ENCODE assay signal across 1 cellular context in the genomic region with DNA sequence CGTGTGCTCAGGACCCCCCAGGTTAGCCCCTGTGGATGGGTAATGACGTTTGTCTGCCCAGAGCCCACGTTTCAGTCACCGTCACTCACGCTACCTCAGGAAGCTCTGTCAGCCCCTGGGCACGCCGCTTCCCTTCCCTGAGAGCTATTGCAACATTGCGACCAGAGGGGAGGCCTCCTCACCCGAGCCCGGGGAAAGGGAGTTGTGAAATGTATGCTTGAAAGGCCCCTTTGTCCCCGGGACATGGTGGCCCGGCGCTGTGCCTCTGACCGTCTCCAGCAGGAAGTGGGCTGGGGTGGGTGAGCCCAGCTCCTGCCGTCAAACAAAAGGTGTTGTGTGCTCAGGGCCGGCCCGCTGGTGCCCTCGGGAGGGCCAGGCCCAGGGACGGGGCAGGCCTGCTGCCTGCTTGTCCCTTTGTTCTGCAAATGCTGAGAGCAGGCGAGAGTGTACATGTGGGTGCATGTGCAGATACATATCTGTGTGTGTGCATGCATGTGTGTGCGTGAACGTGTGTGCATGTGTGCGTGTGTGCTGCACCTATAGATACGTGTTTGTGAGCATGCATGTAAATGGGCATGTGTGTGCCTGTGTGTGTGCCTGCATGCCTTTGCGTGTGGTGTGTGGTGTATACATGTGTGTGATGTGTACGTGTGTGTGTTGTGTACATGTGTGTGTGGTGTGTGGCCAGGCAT.
TF ChIP-seq lines count a peak whose summit lies in the region.

No MANE protein-coding gene starts in this region.

TF ChIP-seq in HepG2, 621 proteins besides CTCF, POLR2A, EP300 and RAD21 (continued from another document and continues in another):
- no peak for TF ChIP-seq SP1 (IDR thresholded peaks at IDR 0.05)
- 0 out of 2 replicates have a peak, but pooled peaks have one; percentile 30 for TF ChIP-seq SP1 (CRISPR knock-in tag; IDR thresholded peaks at IDR 0.05)
- TF ChIP-seq HOXA5 (CRISPR knock-in tag; IDR thresholded peaks at IDR 0.05): peak; percentile 80; the same call in 1 of the 2 replicates
- no peak; the same call in 1 of the 2 replicates for TF ChIP-seq ZNF646 (CRISPR knock-in tag; IDR thresholded peaks at IDR 0.05)
- TF ChIP-seq ATM (IDR thresholded peaks at IDR 0.05; ENCODE audit: borderline replicate concordance): no peak
- TF ChIP-seq RNF2 (conservative IDR thresholded peaks at IDR 0.05; ENCODE audit: low read depth): peak; percentile 78
- peak; percentile 99 for TF ChIP-seq HNRNPL (IDR thresholded peaks at IDR 0.05; ENCODE audit: low read depth, low read length)
- no peak for TF ChIP-seq ZNF17 (CRISPR knock-in tag; IDR thresholded peaks at IDR 0.05)
- no peak for TF ChIP-seq ZNF138 (CRISPR knock-in tag; IDR thresholded peaks at IDR 0.05; ENCODE audit: low read depth)
- peak; percentile 99 for TF ChIP-seq ZNF777 (CRISPR knock-in tag; IDR thresholded peaks at IDR 0.05)
- peak; percentile 65; the same call in 1 of the 2 replicates for TF ChIP-seq ZBTB10 (CRISPR knock-in tag; IDR thresholded peaks at IDR 0.05; ENCODE audit: borderline replicate concordance)
- TF ChIP-seq ZNF343 (CRISPR knock-in tag; IDR thresholded peaks at IDR 0.05): peak; percentile 97
- no peak for TF ChIP-seq SMARCC2 (IDR thresholded peaks at IDR 0.05)
- TF ChIP-seq JUND (CRISPR knock-in tag; IDR thresholded peaks at IDR 0.05): peak; percentile 56; the same call in 1 of the 2 replicates
- peak; percentile 89 for TF ChIP-seq ZSCAN21 (CRISPR knock-in tag; IDR thresholded peaks at IDR 0.05; ENCODE audit: borderline replicate concordance)
- TF ChIP-seq FOXP4 (CRISPR knock-in tag; IDR thresholded peaks at IDR 0.05): peak; percentile 92
- peak; percentile 92 for TF ChIP-seq HMG20B (CRISPR knock-in tag; conservative IDR thresholded peaks at IDR 0.05)
- no peak for TF ChIP-seq AGO2 (optimal IDR thresholded peaks at IDR 0.05; ENCODE audit: low read depth, low read length)
- TF ChIP-seq ZNF652 (CRISPR knock-in tag; IDR thresholded peaks at IDR 0.05; ENCODE audit: borderline replicate concordance, low read depth): no peak
- TF ChIP-seq, protein P1, sequence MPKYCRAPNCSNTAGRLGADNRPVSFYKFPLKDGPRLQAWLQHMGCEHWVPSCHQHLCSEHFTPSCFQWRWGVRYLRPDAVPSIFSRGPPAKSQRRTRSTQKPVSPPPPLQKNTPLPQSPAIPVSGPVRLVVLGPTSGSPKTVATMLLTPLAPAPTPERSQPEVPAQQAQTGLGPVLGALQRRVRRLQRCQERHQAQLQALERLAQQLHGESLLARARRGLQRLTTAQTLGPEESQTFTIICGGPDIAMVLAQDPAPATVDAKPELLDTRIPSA (CRISPR knock-in tag; IDR thresholded peaks at IDR 0.05; ENCODE audit: borderline replicate concordance): no peak
- TF ChIP-seq, protein P2, sequence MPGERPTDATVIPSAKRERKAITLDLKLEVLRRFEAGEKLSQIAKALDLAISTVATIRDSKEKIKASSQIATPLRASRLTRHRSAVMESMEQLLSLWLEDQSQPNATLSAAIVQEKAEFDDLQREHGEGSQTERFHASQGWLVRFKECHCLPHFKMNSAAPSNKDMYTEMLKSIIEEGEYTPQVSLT (CRISPR knock-in tag; IDR thresholded peaks at IDR 0.05; ENCODE audit: borderline replicate concordance, low read depth): no peak
- TF ChIP-seq ZNF446 (CRISPR knock-in tag; IDR thresholded peaks at IDR 0.05): no peak
- TF ChIP-seq ZNF577 (CRISPR knock-in tag; IDR thresholded peaks at IDR 0.05; ENCODE audit: borderline replicate concordance, low read depth): no peak
- no peak for TF ChIP-seq ZNF382 (CRISPR knock-in tag; IDR thresholded peaks at IDR 0.05; ENCODE audit: borderline replicate concordance)
- no peak for TF ChIP-seq RFX5 (IDR thresholded peaks at IDR 0.05; ENCODE audit: low read depth, low read length)
- TF ChIP-seq ZFAT (CRISPR knock-in tag; conservative IDR thresholded peaks at IDR 0.05): no peak
- TF ChIP-seq ZFP1 (CRISPR knock-in tag; IDR thresholded peaks at IDR 0.05): peak; percentile 67; the same call in 1 of the 2 replicates
- TF ChIP-seq, protein P3, sequence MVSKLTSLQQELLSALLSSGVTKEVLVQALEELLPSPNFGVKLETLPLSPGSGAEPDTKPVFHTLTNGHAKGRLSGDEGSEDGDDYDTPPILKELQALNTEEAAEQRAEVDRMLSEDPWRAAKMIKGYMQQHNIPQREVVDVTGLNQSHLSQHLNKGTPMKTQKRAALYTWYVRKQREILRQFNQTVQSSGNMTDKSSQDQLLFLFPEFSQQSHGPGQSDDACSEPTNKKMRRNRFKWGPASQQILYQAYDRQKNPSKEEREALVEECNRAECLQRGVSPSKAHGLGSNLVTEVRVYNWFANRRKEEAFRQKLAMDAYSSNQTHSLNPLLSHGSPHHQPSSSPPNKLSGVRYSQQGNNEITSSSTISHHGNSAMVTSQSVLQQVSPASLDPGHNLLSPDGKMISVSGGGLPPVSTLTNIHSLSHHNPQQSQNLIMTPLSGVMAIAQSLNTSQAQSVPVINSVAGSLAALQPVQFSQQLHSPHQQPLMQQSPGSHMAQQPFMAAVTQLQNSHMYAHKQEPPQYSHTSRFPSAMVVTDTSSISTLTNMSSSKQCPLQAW (CRISPR knock-in tag; IDR thresholded peaks at IDR 0.05): peak; percentile 95
- TF ChIP-seq ZNF552 (CRISPR knock-in tag; IDR thresholded peaks at IDR 0.05; ENCODE audit: borderline replicate concordance): peak; percentile 58
- TF ChIP-seq, protein P4, sequence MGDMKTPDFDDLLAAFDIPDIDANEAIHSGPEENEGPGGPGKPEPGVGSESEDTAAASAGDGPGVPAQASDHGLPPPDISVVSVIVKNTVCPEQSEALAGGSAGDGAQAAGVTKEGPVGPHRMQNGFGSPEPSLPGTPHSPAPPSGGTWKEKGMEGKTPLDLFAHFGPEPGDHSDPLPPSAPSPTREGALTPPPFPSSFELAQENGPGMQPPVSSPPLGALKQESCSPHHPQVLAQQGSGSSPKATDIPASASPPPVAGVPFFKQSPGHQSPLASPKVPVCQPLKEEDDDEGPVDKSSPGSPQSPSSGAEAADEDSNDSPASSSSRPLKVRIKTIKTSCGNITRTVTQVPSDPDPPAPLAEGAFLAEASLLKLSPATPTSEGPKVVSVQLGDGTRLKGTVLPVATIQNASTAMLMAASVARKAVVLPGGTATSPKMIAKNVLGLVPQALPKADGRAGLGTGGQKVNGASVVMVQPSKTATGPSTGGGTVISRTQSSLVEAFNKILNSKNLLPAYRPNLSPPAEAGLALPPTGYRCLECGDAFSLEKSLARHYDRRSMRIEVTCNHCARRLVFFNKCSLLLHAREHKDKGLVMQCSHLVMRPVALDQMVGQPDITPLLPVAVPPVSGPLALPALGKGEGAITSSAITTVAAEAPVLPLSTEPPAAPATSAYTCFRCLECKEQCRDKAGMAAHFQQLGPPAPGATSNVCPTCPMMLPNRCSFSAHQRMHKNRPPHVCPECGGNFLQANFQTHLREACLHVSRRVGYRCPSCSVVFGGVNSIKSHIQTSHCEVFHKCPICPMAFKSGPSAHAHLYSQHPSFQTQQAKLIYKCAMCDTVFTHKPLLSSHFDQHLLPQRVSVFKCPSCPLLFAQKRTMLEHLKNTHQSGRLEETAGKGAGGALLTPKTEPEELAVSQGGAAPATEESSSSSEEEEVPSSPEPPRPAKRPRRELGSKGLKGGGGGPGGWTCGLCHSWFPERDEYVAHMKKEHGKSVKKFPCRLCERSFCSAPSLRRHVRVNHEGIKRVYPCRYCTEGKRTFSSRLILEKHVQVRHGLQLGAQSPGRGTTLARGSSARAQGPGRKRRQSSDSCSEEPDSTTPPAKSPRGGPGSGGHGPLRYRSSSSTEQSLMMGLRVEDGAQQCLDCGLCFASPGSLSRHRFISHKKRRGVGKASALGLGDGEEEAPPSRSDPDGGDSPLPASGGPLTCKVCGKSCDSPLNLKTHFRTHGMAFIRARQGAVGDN (CRISPR knock-in tag; IDR thresholded peaks at IDR 0.05): peak; percentile 99
- peak; percentile 90 for TF ChIP-seq IRF2 (CRISPR knock-in tag; IDR thresholded peaks at IDR 0.05)
- TF ChIP-seq CC2D1A (CRISPR knock-in tag; IDR thresholded peaks at IDR 0.05): no peak
- TF ChIP-seq LCORL (IDR thresholded peaks at IDR 0.05): no peak
- peak; percentile 99 for TF ChIP-seq LCORL (CRISPR knock-in tag; IDR thresholded peaks at IDR 0.05)
- TF ChIP-seq ZNF530 (CRISPR knock-in tag; IDR thresholded peaks at IDR 0.05; ENCODE audit: low read depth): no peak
- TF ChIP-seq, protein P5, sequence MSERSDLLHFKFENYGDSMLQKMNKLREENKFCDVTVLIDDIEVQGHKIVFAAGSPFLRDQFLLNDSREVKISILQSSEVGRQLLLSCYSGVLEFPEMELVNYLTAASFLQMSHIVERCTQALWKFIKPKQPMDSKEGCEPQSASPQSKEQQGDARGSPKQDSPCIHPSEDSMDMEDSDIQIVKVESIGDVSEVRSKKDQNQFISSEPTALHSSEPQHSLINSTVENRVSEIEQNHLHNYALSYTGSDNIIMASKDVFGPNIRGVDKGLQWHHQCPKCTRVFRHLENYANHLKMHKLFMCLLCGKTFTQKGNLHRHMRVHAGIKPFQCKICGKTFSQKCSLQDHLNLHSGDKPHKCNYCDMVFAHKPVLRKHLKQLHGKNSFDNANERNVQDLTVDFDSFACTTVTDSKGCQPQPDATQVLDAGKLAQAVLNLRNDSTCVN (CRISPR knock-in tag; IDR thresholded peaks at IDR 0.05; ENCODE audit: borderline replicate concordance): 0 out of 2 replicates have a peak, but pooled peaks have one; percentile 43
- no peak for TF ChIP-seq SIN3B (IDR thresholded peaks at IDR 0.05; ENCODE audit: low read length)
- no peak for TF ChIP-seq SMYD3 (CRISPR knock-in tag; IDR thresholded peaks at IDR 0.05)
- TF ChIP-seq EHMT2 (IDR thresholded peaks at IDR 0.05; ENCODE audit: borderline replicate concordance, low read depth, low read length): no peak
- peak; percentile 60; the same call in 1 of the 2 replicates for TF ChIP-seq ZNF766 (CRISPR knock-in tag; IDR thresholded peaks at IDR 0.05; ENCODE audit: borderline replicate concordance)
- TF ChIP-seq ZNF598 (CRISPR knock-in tag; IDR thresholded peaks at IDR 0.05; ENCODE audit: borderline replicate concordance): no peak
